24 cellular contexts compared by ENCODE assay signal in genomic region chr11:132048040-132048439, GRCh38.
A peak's percentile ranks its signal among the peaks of the same experiment; 100 is the strongest.
DNase-seq lines count a peak whose midpoint lies in the region; ATAC-seq and TF ChIP-seq lines count a peak whose summit lies in the region.
"Had no signal": no experiment of that assay in that cellular context is flagged by ENCODE, and none has a peak within 500 bp of the region (broad histone marks: within the 10 kb centered on the region; RNA-seq: fewer than 3 reads in every experiment).

No MANE protein-coding gene starts in this region.

- no peaks in the 10 kb centered on the region for H3K79me2 ChIP-seq in PC-9 (ENCODE audit: low read depth)

- no peaks in the 10 kb centered on the region for H3F3A ChIP-seq in PC-9 (ENCODE audit: insufficient read depth, low read depth)

- H3K9me3 ChIP-seq in A673 (ENCODE audit: low read depth, low read length, poor library complexity, severe bottlenecking) (no peaks in the 10 kb centered on the region), PC-9 (ENCODE audit: insufficient read depth, low read depth) (no peaks in the 10 kb centered on the region)
- H3K9me3 ChIP-seq: Caco-2, SJCRH30 had no signal

- TF ChIP-seq CTCF in A673 (conservative IDR thresholded peaks at IDR 0.05; ENCODE audit: low read depth, low read length): no peak
- TF ChIP-seq CTCF in osteocyte (IDR thresholded peaks at IDR 0.05): no peak
- no peak for TF ChIP-seq CTCF in PC-9 (conservative IDR thresholded peaks at IDR 0.05)

- no peaks in the 10 kb centered on the region for H3K27me3 ChIP-seq in A673 (replicated peaks; ENCODE audit: insufficient read depth, low read depth, low read length, poor library complexity)
- H3K27me3 ChIP-seq in H7 (ENCODE audit: control insufficient read depth, insufficient read depth, low read length): no peaks in the 10 kb centered on the region
- H3K27me3 ChIP-seq in PC-9 (ENCODE audit: insufficient read depth, low read depth): peaks cover 6% of the 10 kb centered on the region; the same call in 1 of the 2 replicates
- H3K27me3 ChIP-seq: SJCRH30 had no signal

- H3K27ac ChIP-seq in A673 (ENCODE audit: low read depth, low read length, poor library complexity, severe bottlenecking) (no peak overlapping the region), PC-9 (no peak overlapping the region)
- H3K27ac ChIP-seq: SJCRH30 had no signal

- H3K36me3 Mint-ChIP-seq in osteocyte (ENCODE audit: unreplicated experiment): no peaks in the 10 kb centered on the region
- H3K36me3 Mint-ChIP-seq: CD4-positive, alpha-beta memory T cell had no signal

- no peak overlapping the region for H3K4me3 Mint-ChIP-seq in osteocyte (ENCODE audit: unreplicated experiment)
- H3K4me3 Mint-ChIP-seq: CD4-positive, alpha-beta memory T cell had no signal

- DNase-seq in A673 (ENCODE audit: low spot score) (peak; percentile 54), NCI-H69 (lab: John Stamatoyannopoulos, UW) (peak; percentile 32), globus pallidus (ENCODE audit: low spot score) (peak; percentile 50), osteocyte (ENCODE audit: extremely low spot score, unreplicated experiment) (no peak), H7 (no peak), NCI-H526 treated with DMSO at 0.1 percent for 48 hours (lab: John Stamatoyannopoulos, UW) (no peak), PC-9 (no peak)
- DNase-seq: Caco-2; CD4-positive, alpha-beta memory T cell; EL; GDM1; GOT3; HCEC 1CT; KBM-7; NCI-H1105 treated with DMSO at 0.1 percent for 48 hours; NCI-H146; NCI-H1930; NCI-H2171; NCI-H226; NCI-H510A; NCI-H748 treated with DMSO at 0.1 percent for 48 hours; SJCRH30 had no signal

- no peak for ATAC-seq in GM18498 (IDR thresholded peaks at IDR 0.05; ENCODE audit: unreplicated experiment)
- ATAC-seq: GM12878 had no signal

- no peak overlapping the region for H2AFZ ChIP-seq in PC-9

- no peaks in the 10 kb centered on the region for H3K27me3 Mint-ChIP-seq in osteocyte (ENCODE audit: unreplicated experiment)
- H3K27me3 Mint-ChIP-seq: CD4-positive, alpha-beta memory T cell had no signal

- no peak overlapping the region for H3K4me2 ChIP-seq in PC-9

- no peaks in the 10 kb centered on the region for H3K9me2 ChIP-seq in PC-9 (ENCODE audit: insufficient read depth)

- no peaks in the 10 kb centered on the region for H4K20me1 ChIP-seq in PC-9 (ENCODE audit: insufficient read depth)

- BruUV-seq in A673 (replicated peaks; lab: Mats Ljungman, UMichigan) (no TSS peak), PC-9 (replicated peaks; lab: Mats Ljungman, UMichigan) (no TSS peak)

- H3K9me3 Mint-ChIP-seq in osteocyte (ENCODE audit: unreplicated experiment): no peaks in the 10 kb centered on the region

- H3K36me3 ChIP-seq in A673 (ENCODE audit: insufficient read depth, low read length, poor library complexity, severe bottlenecking): no peaks in the 10 kb centered on the region
- H3K36me3 ChIP-seq in H7 (replicated peaks; ENCODE audit: control insufficient read depth, insufficient read depth, low read length): no peaks in the 10 kb centered on the region
- H3K36me3 ChIP-seq in PC-9 (ENCODE audit: low read depth): no peaks in the 10 kb centered on the region
- H3K36me3 ChIP-seq: SJCRH30 had no signal

- peak overlapping the region; percentile 91 for H3K27ac Mint-ChIP-seq in osteocyte (ENCODE audit: unreplicated experiment)
- H3K27ac Mint-ChIP-seq: CD4-positive, alpha-beta memory T cell had no signal

- POLR2A ChIA-PET in A673 (lab: Charles Lee; ENCODE audit: low non-redundant PET) (no interaction called here), PC-9 (lab: Charles Lee; ENCODE audit: unreplicated experiment) (interaction anchor here (0.6 kb wide), 1 partner anchor 999 kb away, joined by 5 read pairs; no protein-coding TSS in a partner anchor)

- H3K4me1 ChIP-seq in A673 (ENCODE audit: insufficient read depth, low read length, poor library complexity, severe bottlenecking) (peaks cover 50% of the 10 kb centered on the region), PC-9 (replicated peaks; ENCODE audit: insufficient read depth) (no peaks in the 10 kb centered on the region)
- H3K4me1 ChIP-seq: Caco-2, SJCRH30 had no signal

- CTCF ChIA-PET in A673 (lab: Charles Lee): no interaction called here
- CTCF ChIA-PET in PC-9 (lab: Charles Lee): no interaction called here

- peaks cover 64% of the 10 kb centered on the region for H3K4me1 Mint-ChIP-seq in osteocyte (ENCODE audit: unreplicated experiment)
- H3K4me1 Mint-ChIP-seq: CD4-positive, alpha-beta memory T cell had no signal

- intact Hi-C loops in A673 (cut with micrococcal nuclease; ENCODE audit: unreplicated experiment) (no loop called here), PC-9 (cut with micrococcal nuclease; ENCODE audit: unreplicated experiment) (no loop called here)

- H3K4me3 ChIP-seq in A673 (ENCODE audit: low read depth, low read length, poor library complexity, severe bottlenecking) (no peak overlapping the region), H7 (ENCODE audit: insufficient read depth, low read depth, low read length) (no peak overlapping the region), PC-9 (no peak overlapping the region)
- H3K4me3 ChIP-seq: GM12878, SJCRH30 had no signal

Comparison
In these comparisons a context has a peak if more than half of its experiments do, and no peak if none do; other contexts are left out.
1. DNase-seq: peak in A673 (single experiment), NCI-H69 (single experiment) and globus pallidus (single experiment); none in osteocyte (single experiment), H7 (single experiment), NCI-H526 treated with DMSO at 0.1 percent for 48 hours (single experiment) and PC-9 (0 of 2).